ENCODE assay signal across 30 cellular contexts in genomic region chr9:72656021-72656420, GRCh38.
"Had no signal": no experiment of that assay in that cellular context is flagged by ENCODE, and none has a peak within 500 bp of the region (broad histone marks: within the 10 kb centered on the region; RNA-seq: fewer than 3 reads in every experiment).

No MANE protein-coding gene starts in this region.

- H3K36me3 Mint-ChIP-seq: mesothelial cell of epicardium; naive B cell; natural killer cell; neural progenitor cell; stimulated activated naive B cell treated with anti-CD40 and anti-IgM and Interleukin-4, amounts not matched to agents 10 μg/mL and 1 μg/mL and 100 μg/mL, for 72 hours; type B pancreatic cell had no signal

- DNase-seq: kidney glomerular epithelial cell; left cardiac atrium; left ventricle myocardium superior; lower lobe of right lung; mesendoderm; naive B cell; natural killer cell; nephron progenitor cell; occipital lobe; ovary; retina; right cardiac atrium; stimulated activated CD4-positive, alpha-beta T cell treated with anti-CD3 and anti-CD28 coated beads, Interleukin-12 subunit alpha, Interleukin-12 subunit beta, amount 100 ng/mL, for 4 hours; stimulated activated CD4-positive, alpha-beta T cell treated with anti-CD3 and anti-CD28 coated beads, Interleukin-15, amount 100 ng/mL, for 24 hours; stimulated activated CD4-positive, alpha-beta T cell treated with anti-CD3 and anti-CD28 coated beads, Interleukin-2, amount 100 ng/mL, for 24 hours; stimulated activated CD4-positive, alpha-beta T cell treated with anti-CD3 and anti-CD28 coated beads, Interleukin-4, amount 100 ng/mL, for 1 hour; stimulated activated naive B cell treated with anti-CD40 and anti-IgM and Interleukin-4, amounts not matched to agents 10 μg/mL and 1 μg/mL and 100 μg/mL, for 72 hours; substantia nigra had no signal

- H3K79me2 ChIP-seq: hepatocyte had no signal

- H3K27ac Mint-ChIP-seq: mesothelial cell of epicardium; natural killer cell; nephron progenitor cell; neural progenitor cell; progenitor cell of endocrine pancreas; stimulated activated naive B cell treated with anti-CD40 and anti-IgM and Interleukin-4, amounts not matched to agents 10 μg/mL and 1 μg/mL and 100 μg/mL, for 72 hours; stimulated activated naive CD8-positive, alpha-beta T cell treated with anti-CD3 and anti-CD28 coated beads, Interleukin-15, Interleukin-2, amounts not matched to agents 100 ng/mL and 50 ng/mL, for 24 hours; type B pancreatic cell had no signal

- H3K4me3 ChIP-seq: hepatocyte, lower lobe of right lung, neural progenitor cell, ovary, skin epidermis, tibial nerve, vagina had no signal

- H3K4me2 ChIP-seq: hepatocyte, neural progenitor cell had no signal

- ATAC-seq: left cardiac atrium; left lobe of liver; left ventricle myocardium superior; lower lobe of right lung; natural killer cell; right cardiac atrium; sciatic nerve; stimulated activated naive B cell treated with anti-CD40 and anti-IgM and Interleukin-4, amounts not matched to agents 10 μg/mL and 1 μg/mL and 100 μg/mL, for 72 hours had no signal

- H3K4me1 Mint-ChIP-seq: mesothelial cell of epicardium; naive B cell; natural killer cell; nephron progenitor cell; neural progenitor cell; stimulated activated naive B cell treated with anti-CD40 and anti-IgM and Interleukin-4, amounts not matched to agents 10 μg/mL and 1 μg/mL and 100 μg/mL, for 72 hours had no signal

- H3K4me1 ChIP-seq: lower lobe of right lung, neural progenitor cell, tibial nerve, vagina had no signal

- H3K36me3 ChIP-seq: lower lobe of right lung, neural progenitor cell, neutrophil, ovary, tibial nerve, vagina had no signal

- H2AFZ ChIP-seq: hepatocyte had no signal

- H3K4me3 Mint-ChIP-seq: mesothelial cell of epicardium; naive B cell; natural killer cell; nephron progenitor cell; neural progenitor cell; stimulated activated naive B cell treated with anti-CD40 and anti-IgM and Interleukin-4, amounts not matched to agents 10 μg/mL and 1 μg/mL and 100 μg/mL, for 72 hours; stimulated activated naive CD8-positive, alpha-beta T cell treated with anti-CD3 and anti-CD28 coated beads, Interleukin-15, Interleukin-2, amounts not matched to agents 100 ng/mL and 50 ng/mL, for 24 hours; type B pancreatic cell had no signal

- H3K27ac ChIP-seq: hepatocyte, lower lobe of right lung, neural progenitor cell, neutrophil, ovary, skin epidermis, tibial nerve, vagina had no signal

- H3K9me3 Mint-ChIP-seq: mesothelial cell of epicardium; naive B cell; natural killer cell; nephron progenitor cell; stimulated activated naive CD8-positive, alpha-beta T cell treated with anti-CD3 and anti-CD28 coated beads, Interleukin-15, Interleukin-2, amounts not matched to agents 100 ng/mL and 50 ng/mL, for 24 hours; type B pancreatic cell had no signal

- H3K9me3 ChIP-seq: lower lobe of right lung, neutrophil, ovary, tibial nerve, vagina had no signal

- H3K27me3 ChIP-seq: hepatocyte, neural progenitor cell, ovary, tibial nerve, vagina had no signal
